9 cellular contexts compared by ENCODE assay signal in genomic region chr2:29747786-29748470, GRCh38.
DNase-seq lines count a peak whose midpoint lies in the region; ATAC-seq and TF ChIP-seq lines count a peak whose summit lies in the region.
"Had no signal": no experiment of that assay in that cellular context is flagged by ENCODE, and none has a peak within 500 bp of the region (broad histone marks: within the 10 kb centered on the region; RNA-seq: fewer than 3 reads in every experiment).

No MANE protein-coding gene starts in this region.

- H3K79me2 ChIP-seq in hepatocyte: no peaks in the 10 kb centered on the region

- H3K4me3 Mint-ChIP-seq in activated T-helper 17 cell treated with anti-CD3 and anti-CD28 coated beads, Interleukin-2, amount 50 U/mL, for 72 hours: no peak overlapping the region

- no peak overlapping the region for H2AFZ ChIP-seq in hepatocyte

- H3K36me3 ChIP-seq in hepatocyte (replicated peaks; ENCODE audit: insufficient read depth, low read depth): no peaks in the 10 kb centered on the region

- WGBS in hepatocyte (ENCODE audit: low lambda C conversion rate, missing lambda C conversion rate): 84% methylated on average over 3 of the region's 3 CpGs

- no peak for TF ChIP-seq CTCF in hepatocyte (IDR thresholded peaks at IDR 0.05; ENCODE audit: poor library complexity)

- no peak overlapping the region for H3K4me2 ChIP-seq in hepatocyte
- H3K4me2 ChIP-seq: KMS-11 had no signal

- H3K36me3 Mint-ChIP-seq in activated T-helper 17 cell treated with anti-CD3 and anti-CD28 coated beads, Interleukin-2, amount 50 U/mL, for 72 hours (ENCODE audit: low read depth): no peaks in the 10 kb centered on the region

- peaks cover 7% of the 10 kb centered on the region for H3K27me3 Mint-ChIP-seq in activated T-helper 17 cell treated with anti-CD3 and anti-CD28 coated beads, Interleukin-2, amount 50 U/mL, for 72 hours

- peak; percentile 83 to 87 for ATAC-seq in activated CD4-positive, CD25-positive, alpha-beta regulatory T cell treated with anti-CD3 and anti-CD28 coated beads, Interleukin-2, amount 50 U/mL, for 24 hours
- ATAC-seq in HG03571 (IDR thresholded peaks at IDR 0.05; ENCODE audit: unreplicated experiment): peak; percentile 32
- peak; percentile 94 for ATAC-seq in activated T-helper 17 cell treated with anti-CD3 and anti-CD28 coated beads, Interleukin-2, amount 50 U/mL, for 72 hours (replicated peaks)

- no peaks in the 10 kb centered on the region for H3K9me3 ChIP-seq in hepatocyte (ENCODE audit: low read depth)

- H3K27ac ChIP-seq in hepatocyte: no peak overlapping the region
- H3K27ac ChIP-seq: KMS-11 had no signal

- H3K9me2 ChIP-seq in hepatocyte (replicated peaks; ENCODE audit: insufficient read depth): no peaks in the 10 kb centered on the region

- H3K4me3 ChIP-seq in hepatocyte: no peak overlapping the region

- DNase-seq in activated CD4-positive, CD25-positive, alpha-beta regulatory T cell (lab: John Stamatoyannopoulos, UW): no peak
- peak; percentile 1 to 7 (median 1) for DNase-seq in stimulated activated CD4-positive, alpha-beta T cell treated with anti-CD3 and anti-CD28 coated beads, TNF-alpha, amount 100 ng/mL, for 48 hours (ENCODE audit: low read depth in 3 of 3)
- no peak for DNase-seq in Ammon's horn (ENCODE audit: low spot score)
- no peak for DNase-seq in hepatocyte (ENCODE audit: low spot score)
- DNase-seq in NCI-H2081 treated with DMSO at 0.1 percent for 48 hours (lab: John Stamatoyannopoulos, UW): no peak

- no peaks in the 10 kb centered on the region for H3K4me1 Mint-ChIP-seq in activated T-helper 17 cell treated with anti-CD3 and anti-CD28 coated beads, Interleukin-2, amount 50 U/mL, for 72 hours

- H3K27me3 ChIP-seq in hepatocyte: peaks cover 3% of the 10 kb centered on the region

- no peaks in the 10 kb centered on the region for H3K9me3 Mint-ChIP-seq in activated T-helper 17 cell treated with anti-CD3 and anti-CD28 coated beads, Interleukin-2, amount 50 U/mL, for 72 hours

- H3K4me1 ChIP-seq in hepatocyte (ENCODE audit: insufficient read depth): no peaks in the 10 kb centered on the region

- H3K27ac Mint-ChIP-seq in activated T-helper 17 cell treated with anti-CD3 and anti-CD28 coated beads, Interleukin-2, amount 50 U/mL, for 72 hours: no peak overlapping the region

- H4K20me1 ChIP-seq in hepatocyte (ENCODE audit: insufficient read depth, poor library complexity, severe bottlenecking): no peaks in the 10 kb centered on the region

Comparison
In these comparisons a context has a peak if more than half of its experiments do, and no peak if none do; other contexts are left out.
1. ATAC-seq: peak in every context shown above with its lines; median percentile 94 in activated T-helper 17 cell treated with anti-CD3 and anti-CD28 coated beads, Interleukin-2, amount 50 U/mL, for 72 hours; 85 in activated CD4-positive, CD25-positive, alpha-beta regulatory T cell treated with anti-CD3 and anti-CD28 coated beads, Interleukin-2, amount 50 U/mL, for 24 hours; 32 in HG03571.
2. DNase-seq: peak in stimulated activated CD4-positive, alpha-beta T cell treated with anti-CD3 and anti-CD28 coated beads, TNF-alpha, amount 100 ng/mL, for 48 hours (3 of 3); none in activated CD4-positive, CD25-positive, alpha-beta regulatory T cell (0 of 4), Ammon's horn (single experiment), hepatocyte (single experiment) and NCI-H2081 treated with DMSO at 0.1 percent for 48 hours (single experiment).